ENCODE assay signal across 7 cellular contexts in the genomic region with DNA sequence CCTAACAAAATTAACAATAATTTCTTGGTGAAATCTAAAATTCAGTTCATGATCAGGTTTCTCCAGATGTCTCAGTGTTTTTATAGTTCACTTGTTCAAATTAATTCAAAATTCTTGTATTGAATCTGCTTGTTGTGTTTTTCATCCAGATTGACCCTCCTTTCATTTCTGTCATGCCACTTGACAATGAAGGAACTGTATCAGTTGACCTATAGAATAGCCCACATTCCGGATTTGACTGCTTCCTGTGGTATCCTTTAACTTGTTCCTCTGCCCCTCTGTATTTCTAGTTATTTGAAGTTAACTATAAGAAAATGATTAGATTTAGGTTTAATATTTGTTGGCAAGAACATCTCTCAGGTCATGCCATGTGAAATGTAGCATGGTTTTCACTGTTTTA.
"Had no signal": no experiment of that assay in that cellular context is flagged by ENCODE, and none has a peak within 500 bp of the region (broad histone marks: within the 10 kb centered on the region; RNA-seq: fewer than 3 reads in every experiment).

No MANE protein-coding gene starts in this region.

- H3K4me3 Mint-ChIP-seq: GM23338, H9 had no signal

- H3K27ac Mint-ChIP-seq: GM23338, H9 had no signal

- H3K4me1 Mint-ChIP-seq: GM23338, H9 had no signal

- H3K27ac ChIP-seq: HL-60, KMS-11 had no signal

- DNase-seq: H9, HCEC 1CT, IMR-90, KBM-7 had no signal

- ATAC-seq: GM23338 had no signal

- H3K4me3 ChIP-seq: GM23338 had no signal
